1 cellular context compared by ENCODE assay signal in genomic region chr6:56450882-56451739, GRCh38.
TF ChIP-seq lines count a peak whose summit lies in the region.

No MANE protein-coding gene starts in this region.

TF ChIP-seq in WTC11, 78 proteins besides CTCF, POLR2A, EP300 and RAD21 (continued from another document):
- TF ChIP-seq AR (CRISPR knock-in tag; IDR thresholded peaks at IDR 0.05): no peak
- no peak for TF ChIP-seq ETV6 (CRISPR knock-in tag; IDR thresholded peaks at IDR 0.05)
- no peak for TF ChIP-seq FOXP1 (CRISPR knock-in tag; IDR thresholded peaks at IDR 0.05; ENCODE audit: borderline replicate concordance)
- TF ChIP-seq JAZF1 (CRISPR knock-in tag; IDR thresholded peaks at IDR 0.05): no peak
- no peak for TF ChIP-seq ZNF425 (CRISPR knock-in tag; conservative IDR thresholded peaks at IDR 0.05)
- no peak for TF ChIP-seq E2F1 (CRISPR knock-in tag; IDR thresholded peaks at IDR 0.05)
- no peak for TF ChIP-seq ZNF423 (CRISPR knock-in tag; IDR thresholded peaks at IDR 0.05)
TF ChIP-seq in WTC11: peak in this region for 0.
